Comparison of ENCODE assay signal across 23 cellular contexts in genomic region chr1:37174876-37175275, GRCh38.
"Had no signal": no experiment of that assay in that cellular context is flagged by ENCODE, and none has a peak within 500 bp of the region (broad histone marks: within the 10 kb centered on the region; RNA-seq: fewer than 3 reads in every experiment).

No MANE protein-coding gene starts in this region.

- H3K27ac ChIP-seq: breast epithelium, colonic mucosa, foreskin keratinocyte, sigmoid colon, transverse colon had no signal

- ATAC-seq: activated CD4-positive, alpha-beta T cell treated with anti-CD3 and anti-CD28 coated beads for 36 hours; activated T-cell treated with anti-CD3 and anti-CD28 coated beads, Interleukin-2, amount 50 U/mL, for 4 hours; foreskin keratinocyte; left colon; naive thymus-derived CD4-positive, alpha-beta T cell; stimulated activated naive B cell treated with anti-CD40 and anti-IgM and Interleukin-4, amounts not matched to agents 10 μg/mL and 1 μg/mL and 100 μg/mL, for 72 hours; WTC11 had no signal

- H3K4me3 Mint-ChIP-seq: activated CD4-positive, alpha-beta T cell treated with anti-CD3 and anti-CD28 coated beads for 36 hours; activated naive CD8-positive, alpha-beta T cell treated with anti-CD3 and anti-CD28 coated beads, Interleukin-2, amount 10 ng/mL, durations not matched to agents 7 days and 5 days; activated T-cell treated with anti-CD3 and anti-CD28 coated beads, Interleukin-2, amount 50 U/mL, for 4 hours; naive thymus-derived CD4-positive, alpha-beta T cell; neural crest cell; stimulated activated naive B cell treated with anti-CD40 and anti-IgM and Interleukin-4, amounts not matched to agents 10 μg/mL and 1 μg/mL and 100 μg/mL, for 72 hours; WTC11 had no signal

- H3K4me1 ChIP-seq: breast epithelium, colonic mucosa, foreskin keratinocyte, sigmoid colon, transverse colon had no signal

- H3K36me3 ChIP-seq: breast epithelium, colonic mucosa, sigmoid colon, transverse colon had no signal

- H3K4me1 Mint-ChIP-seq: activated CD4-positive, alpha-beta T cell treated with anti-CD3 and anti-CD28 coated beads for 36 hours; activated naive CD8-positive, alpha-beta T cell treated with anti-CD3 and anti-CD28 coated beads, Interleukin-2, amount 10 ng/mL, durations not matched to agents 7 days and 5 days; naive thymus-derived CD4-positive, alpha-beta T cell; neural crest cell; stimulated activated naive B cell treated with anti-CD40 and anti-IgM and Interleukin-4, amounts not matched to agents 10 μg/mL and 1 μg/mL and 100 μg/mL, for 72 hours had no signal

- H3K27ac Mint-ChIP-seq: activated CD4-positive, alpha-beta T cell treated with anti-CD3 and anti-CD28 coated beads for 36 hours; activated naive CD8-positive, alpha-beta T cell treated with anti-CD3 and anti-CD28 coated beads, Interleukin-2, amount 10 ng/mL, durations not matched to agents 7 days and 5 days; activated T-helper 2 cell treated with anti-CD3 and anti-CD28 coated beads, Interferon-gamma antibody, Interleukin-2, Interleukin-4, amounts not matched to agents 10 μg/mL and 5 μg/mL and 100 μg/mL, durations not matched to agents 14 hours and 24 hours and 36 hours; naive thymus-derived CD4-positive, alpha-beta T cell; stimulated activated naive B cell treated with anti-CD40 and anti-IgM and Interleukin-4, amounts not matched to agents 10 μg/mL and 1 μg/mL and 100 μg/mL, for 72 hours; WTC11 had no signal

- H3K36me3 Mint-ChIP-seq: activated naive CD8-positive, alpha-beta T cell treated with anti-CD3 and anti-CD28 coated beads, Interleukin-2, amount 10 ng/mL, durations not matched to agents 7 days and 5 days; naive thymus-derived CD4-positive, alpha-beta T cell; stimulated activated naive B cell treated with anti-CD40 and anti-IgM and Interleukin-4, amounts not matched to agents 10 μg/mL and 1 μg/mL and 100 μg/mL, for 72 hours; WTC11 had no signal

- H3K27me3 ChIP-seq: colonic mucosa, foreskin keratinocyte had no signal

- H3K9me3 ChIP-seq: breast epithelium, colonic mucosa, sigmoid colon, transverse colon had no signal

- H3K9me3 Mint-ChIP-seq: activated naive CD8-positive, alpha-beta T cell treated with anti-CD3 and anti-CD28 coated beads, Interleukin-2, amount 10 ng/mL, durations not matched to agents 7 days and 5 days; activated T-cell treated with anti-CD3 and anti-CD28 coated beads, Interleukin-2, amount 50 U/mL, for 4 hours; activated T-helper 2 cell treated with anti-CD3 and anti-CD28 coated beads, Interferon-gamma antibody, Interleukin-2, Interleukin-4, amounts not matched to agents 10 μg/mL and 5 μg/mL and 100 μg/mL, durations not matched to agents 14 hours and 24 hours and 36 hours; neural crest cell; stimulated activated naive B cell treated with anti-CD40 and anti-IgM and Interleukin-4, amounts not matched to agents 10 μg/mL and 1 μg/mL and 100 μg/mL, for 72 hours; WTC11 had no signal

- DNase-seq: activated CD4-positive, alpha-beta T cell treated with anti-CD3 and anti-CD28 coated beads for 36 hours; activated CD4-positive, alpha-beta T cell treated with anti-CD3 and anti-CD28 coated beads, Interleukin-2, amount 50 U/mL, for 48 hours; activated CD8-positive, alpha-beta memory T cell treated with anti-CD3 and anti-CD28 coated beads, Interleukin-2, amount 50 U/mL, for 48 hours; activated naive CD4-positive, alpha-beta T cell; activated naive CD8-positive, alpha-beta T cell treated with anti-CD3 and anti-CD28 coated beads, Interleukin-2, amount 10 ng/mL, durations not matched to agents 7 days and 5 days; activated T-cell treated with anti-CD3 and anti-CD28 coated beads, Interleukin-2, amount 50 U/mL, for 4 hours; amniotic stem cell; colonic mucosa; foreskin keratinocyte; left colon; naive thymus-derived CD4-positive, alpha-beta T cell; posterior cingulate gyrus; retina; sigmoid colon; stimulated activated CD4-positive, alpha-beta T cell treated with anti-CD3 and anti-CD28 coated beads, Interleukin-2, amount 100 ng/mL, for 48 hours; stimulated activated CD8-positive, alpha-beta memory T cell treated with anti-CD3 and anti-CD28 coated beads, Interleukin-4, amount 100 ng/mL, for 48 hours; stimulated activated naive B cell treated with anti-CD40 and anti-IgM and Interleukin-4, amounts not matched to agents 10 μg/mL and 1 μg/mL and 100 μg/mL, for 72 hours; T-helper 1 cell; transverse colon had no signal

- H3K4me3 ChIP-seq: breast epithelium, colonic mucosa, sigmoid colon, transverse colon had no signal
